In genomic region chr17:72150632-72151460, GRCh38 we compare ENCODE assay signal across 11 cellular contexts. TPM values are rescaled to one million over a fixed set of nuclear protein-coding genes. Genes with fewer than 3 reads are reported as not detected.
DNase-seq lines count a peak whose midpoint lies in the region; ATAC-seq, FAIRE-seq and TF ChIP-seq lines count a peak whose summit lies in the region.
"Had no signal": no experiment of that assay in that cellular context is flagged by ENCODE, and none has a peak within 500 bp of the region (broad histone marks: within the 10 kb centered on the region; RNA-seq: fewer than 3 reads in every experiment).

No MANE protein-coding gene starts in this region.

- peaks cover 3% of the 10 kb centered on the region for H3K9me3 Mint-ChIP-seq in astrocyte (ENCODE audit: unreplicated experiment)

- H3K36me3 ChIP-seq in HUES64 (ENCODE audit: insufficient read depth, low read length) = no peaks in the 10 kb centered on the region
- H3K36me3 ChIP-seq in astrocyte (ENCODE audit: insufficient read depth, low read length) = no peaks in the 10 kb centered on the region
- H3K36me3 ChIP-seq in iPS-20b (ENCODE audit: insufficient read depth, low read depth, low read length) = no peaks in the 10 kb centered on the region

- peaks cover 31% of the 10 kb centered on the region for H3K4me1 ChIP-seq in HUES64 (ENCODE audit: insufficient read depth, low read length)
- peaks cover 15% of the 10 kb centered on the region for H3K4me1 ChIP-seq in astrocyte (ENCODE audit: insufficient read depth, low read length)
- H3K4me1 ChIP-seq in iPS-20b (ENCODE audit: insufficient read depth, low read length) = peaks cover 22% of the 10 kb centered on the region

- TF ChIP-seq CTCF in astrocyte (IDR thresholded peaks at IDR 0.05; ENCODE audit: insufficient read depth, low read depth, low read length) = no peak

- peak overlapping the region; percentile 62 for H3K27ac Mint-ChIP-seq in astrocyte (ENCODE audit: unreplicated experiment)

- no peaks in the 10 kb centered on the region for H4K20me1 ChIP-seq in astrocyte (ENCODE audit: insufficient read depth, low read length)

- no peaks in the 10 kb centered on the region for H3K9me3 ChIP-seq in HUES64 (ENCODE audit: insufficient read depth, low read depth, low read length)
- H3K9me3 ChIP-seq in astrocyte (ENCODE audit: insufficient read depth, low read depth, low read length) = no peaks in the 10 kb centered on the region
- H3K9me3 ChIP-seq in iPS-20b (ENCODE audit: insufficient read depth, low read depth, low read length) = no peaks in the 10 kb centered on the region

- WGBS in HUES64 = 42% methylated on average over 11 of the region's 11 CpGs

- no peaks in the 10 kb centered on the region for H3K79me2 ChIP-seq in astrocyte (ENCODE audit: insufficient read depth, low read length)

- H3K4me3 ChIP-seq in HUES64 (ENCODE audit: low read length) = peak overlapping the region; percentile 33
- H3K4me3 ChIP-seq in astrocyte (ENCODE audit: insufficient read depth, low read depth, low read length) = peak overlapping the region; percentile 2
- peak overlapping the region; percentile 23; the same call in 1 of the 2 replicates for H3K4me3 ChIP-seq in iPS-20b (ENCODE audit: low read length)
- H3K4me3 ChIP-seq: lung had no signal

- peaks cover 11% of the 10 kb centered on the region for H3K27me3 Mint-ChIP-seq in astrocyte (ENCODE audit: low read depth, unreplicated experiment)

- H3K27ac ChIP-seq in HUES64 (ENCODE audit: low read depth, low read length) (peak overlapping the region; percentile 93), astrocyte (ENCODE audit: low read depth, low read length) (peak overlapping the region; percentile 58), iPS-20b (ENCODE audit: low read length) (peak overlapping the region; percentile 80)

- peak overlapping the region; percentile 9 for H3K4me3 Mint-ChIP-seq in astrocyte (ENCODE audit: unreplicated experiment)

- no peak for FAIRE-seq in astrocyte (lab: Jason Lieb, UNC)

- H3K27me3 ChIP-seq in HUES64 (ENCODE audit: insufficient read depth, low read length) (no peaks in the 10 kb centered on the region), astrocyte (ENCODE audit: insufficient read depth, low read length) (peaks cover 3% of the 10 kb centered on the region), iPS-20b (ENCODE audit: insufficient read depth, low read length) (no peaks in the 10 kb centered on the region)

- DNase-seq in astrocyte (ENCODE audit: low read depth) (peak; percentile 45), superior temporal gyrus (ENCODE audit: extremely low spot score) (peak; percentile 86), T-helper 2 cell (no peak)
- DNase-seq: NCI-H2227 treated with DMSO at 0.1 percent for 48 hours, SIG-M5 had no signal

- H3K4me1 Mint-ChIP-seq in astrocyte (ENCODE audit: low read depth, unreplicated experiment) = peaks cover 10% of the 10 kb centered on the region

- H2AFZ ChIP-seq in astrocyte (ENCODE audit: low read depth, low read length) = peak overlapping the region; percentile 22

- H3K9ac ChIP-seq in HUES64 (ENCODE audit: low read depth, low read length) (peak overlapping the region; percentile 62), astrocyte (ENCODE audit: low read length) (peak overlapping the region; percentile 41), iPS-20b (ENCODE audit: low read depth, low read length) (peak overlapping the region; percentile 72; the same call in 1 of the 2 replicates)

- peak overlapping the region; percentile 66 for H3K4me2 ChIP-seq in astrocyte (ENCODE audit: low read length)

- H3K36me3 Mint-ChIP-seq in astrocyte (ENCODE audit: low read depth, unreplicated experiment) = no peaks in the 10 kb centered on the region

- ATAC-seq in GM18502 (IDR thresholded peaks at IDR 0.05; ENCODE audit: poor library complexity, unreplicated experiment) (no peak), HG03565 (IDR thresholded peaks at IDR 0.05; ENCODE audit: unreplicated experiment) (no peak), HG03439 (IDR thresholded peaks at IDR 0.05; ENCODE audit: unreplicated experiment) (no peak)

RNA-seq across cellular contexts. Expression of gene SOX9, which starts 30.0 kb away (rescaled TPM):
- polyA plus RNA-seq in HUES64 (2013, experiment 1 of 2) = 10.9 TPM
- 18.8 TPM for polyA plus RNA-seq in HUES64 (2013, experiment 2 of 2)
- total RNA-seq in astrocyte = 33.8 and 37.7 TPM in 2 replicates

Comparison
In these comparisons a context has a peak if more than half of its experiments do, and no peak if none do; other contexts are left out.
1. DNase-seq: peak in astrocyte (single experiment) and superior temporal gyrus (single experiment); none in T-helper 2 cell (0 of 5).
2. Peak in every context shown above with its lines, with median percentiles within 50 percentile points of each other: H3K27ac ChIP-seq, H3K4me3 ChIP-seq and H3K9ac ChIP-seq.